Comparison of ENCODE assay signal across 3 cellular contexts in the genomic region with DNA sequence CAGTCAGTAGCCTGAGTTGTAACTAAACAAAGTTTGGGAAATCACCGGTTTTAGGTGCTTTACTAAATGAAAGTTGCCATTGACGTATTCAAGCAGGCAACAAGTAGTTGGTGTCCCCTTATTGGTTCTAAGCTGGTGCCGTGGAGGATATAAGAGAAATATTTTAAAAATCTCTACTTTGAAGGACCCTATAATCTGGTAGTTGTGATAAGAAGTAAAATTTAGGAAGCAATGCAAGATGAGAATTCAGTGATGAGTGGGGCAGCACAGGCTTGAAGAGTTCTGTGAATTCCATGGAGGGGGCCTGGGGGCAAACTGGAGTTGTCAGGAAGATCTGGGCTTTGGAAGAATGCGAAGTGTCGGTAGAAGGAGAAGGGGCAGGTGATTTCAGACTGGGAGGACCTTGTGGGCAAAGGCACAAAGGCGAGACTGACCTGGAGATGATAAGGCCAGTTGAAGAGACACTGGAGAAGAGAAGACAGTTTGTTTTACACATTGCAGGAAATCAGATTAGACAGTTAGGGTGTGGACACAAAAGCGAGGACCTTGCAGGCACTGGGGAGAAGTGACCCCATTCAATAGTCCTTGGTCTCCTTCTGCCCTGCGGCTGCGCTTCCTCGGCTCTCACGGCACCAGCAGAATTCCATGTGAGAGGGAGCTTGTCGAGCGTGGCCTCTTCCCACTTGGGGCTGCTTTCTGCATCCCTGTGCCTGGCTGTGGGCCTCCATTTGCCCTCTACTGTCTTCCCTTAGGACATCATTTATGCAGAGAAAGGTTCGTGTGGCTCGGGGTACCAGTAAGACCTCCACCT.
TF ChIP-seq lines count a peak whose summit lies in the region.

No MANE protein-coding gene starts in this region.

TF ChIP-seq in liver, 16 proteins besides CTCF, POLR2A, EP300 and RAD21:
- no peak for TF ChIP-seq YY1 (IDR thresholded peaks at IDR 0.05)
- no peak for TF ChIP-seq SP1 (IDR thresholded peaks at IDR 0.05)
- no peak for TF ChIP-seq TAF1 (conservative IDR thresholded peaks at IDR 0.05)
- TF ChIP-seq, protein P1, sequence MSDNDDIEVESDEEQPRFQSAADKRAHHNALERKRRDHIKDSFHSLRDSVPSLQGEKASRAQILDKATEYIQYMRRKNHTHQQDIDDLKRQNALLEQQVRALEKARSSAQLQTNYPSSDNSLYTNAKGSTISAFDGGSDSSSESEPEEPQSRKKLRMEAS (IDR thresholded peaks at IDR 0.05), result no peak
- TF ChIP-seq, protein P2, sequence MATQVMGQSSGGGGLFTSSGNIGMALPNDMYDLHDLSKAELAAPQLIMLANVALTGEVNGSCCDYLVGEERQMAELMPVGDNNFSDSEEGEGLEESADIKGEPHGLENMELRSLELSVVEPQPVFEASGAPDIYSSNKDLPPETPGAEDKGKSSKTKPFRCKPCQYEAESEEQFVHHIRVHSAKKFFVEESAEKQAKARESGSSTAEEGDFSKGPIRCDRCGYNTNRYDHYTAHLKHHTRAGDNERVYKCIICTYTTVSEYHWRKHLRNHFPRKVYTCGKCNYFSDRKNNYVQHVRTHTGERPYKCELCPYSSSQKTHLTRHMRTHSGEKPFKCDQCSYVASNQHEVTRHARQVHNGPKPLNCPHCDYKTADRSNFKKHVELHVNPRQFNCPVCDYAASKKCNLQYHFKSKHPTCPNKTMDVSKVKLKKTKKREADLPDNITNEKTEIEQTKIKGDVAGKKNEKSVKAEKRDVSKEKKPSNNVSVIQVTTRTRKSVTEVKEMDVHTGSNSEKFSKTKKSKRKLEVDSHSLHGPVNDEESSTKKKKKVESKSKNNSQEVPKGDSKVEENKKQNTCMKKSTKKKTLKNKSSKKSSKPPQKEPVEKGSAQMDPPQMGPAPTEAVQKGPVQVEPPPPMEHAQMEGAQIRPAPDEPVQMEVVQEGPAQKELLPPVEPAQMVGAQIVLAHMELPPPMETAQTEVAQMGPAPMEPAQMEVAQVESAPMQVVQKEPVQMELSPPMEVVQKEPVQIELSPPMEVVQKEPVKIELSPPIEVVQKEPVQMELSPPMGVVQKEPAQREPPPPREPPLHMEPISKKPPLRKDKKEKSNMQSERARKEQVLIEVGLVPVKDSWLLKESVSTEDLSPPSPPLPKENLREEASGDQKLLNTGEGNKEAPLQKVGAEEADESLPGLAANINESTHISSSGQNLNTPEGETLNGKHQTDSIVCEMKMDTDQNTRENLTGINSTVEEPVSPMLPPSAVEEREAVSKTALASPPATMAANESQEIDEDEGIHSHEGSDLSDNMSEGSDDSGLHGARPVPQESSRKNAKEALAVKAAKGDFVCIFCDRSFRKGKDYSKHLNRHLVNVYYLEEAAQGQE (IDR thresholded peaks at IDR 0.05), result no peak
- TF ChIP-seq, protein P3, sequence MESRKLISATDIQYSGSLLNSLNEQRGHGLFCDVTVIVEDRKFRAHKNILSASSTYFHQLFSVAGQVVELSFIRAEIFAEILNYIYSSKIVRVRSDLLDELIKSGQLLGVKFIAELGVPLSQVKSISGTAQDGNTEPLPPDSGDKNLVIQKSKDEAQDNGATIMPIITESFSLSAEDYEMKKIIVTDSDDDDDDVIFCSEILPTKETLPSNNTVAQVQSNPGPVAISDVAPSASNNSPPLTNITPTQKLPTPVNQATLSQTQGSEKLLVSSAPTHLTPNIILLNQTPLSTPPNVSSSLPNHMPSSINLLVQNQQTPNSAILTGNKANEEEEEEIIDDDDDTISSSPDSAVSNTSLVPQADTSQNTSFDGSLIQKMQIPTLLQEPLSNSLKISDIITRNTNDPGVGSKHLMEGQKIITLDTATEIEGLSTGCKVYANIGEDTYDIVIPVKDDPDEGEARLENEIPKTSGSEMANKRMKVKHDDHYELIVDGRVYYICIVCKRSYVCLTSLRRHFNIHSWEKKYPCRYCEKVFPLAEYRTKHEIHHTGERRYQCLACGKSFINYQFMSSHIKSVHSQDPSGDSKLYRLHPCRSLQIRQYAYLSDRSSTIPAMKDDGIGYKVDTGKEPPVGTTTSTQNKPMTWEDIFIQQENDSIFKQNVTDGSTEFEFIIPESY (IDR thresholded peaks at IDR 0.05), result no peak
- no peak for TF ChIP-seq NR2F2 (IDR thresholded peaks at IDR 0.05)
- TF ChIP-seq JUND (IDR thresholded peaks at IDR 0.05), result no peak
- TF ChIP-seq HNF4A (conservative IDR thresholded peaks at IDR 0.05), result no peak
- TF ChIP-seq, protein P4, sequence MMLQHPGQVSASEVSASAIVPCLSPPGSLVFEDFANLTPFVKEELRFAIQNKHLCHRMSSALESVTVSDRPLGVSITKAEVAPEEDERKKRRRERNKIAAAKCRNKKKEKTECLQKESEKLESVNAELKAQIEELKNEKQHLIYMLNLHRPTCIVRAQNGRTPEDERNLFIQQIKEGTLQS (IDR thresholded peaks at IDR 0.05), result no peak
- TF ChIP-seq GABPA (IDR thresholded peaks at IDR 0.05 in 1 of 2, conservative IDR thresholded peaks at IDR 0.05 in 1 of 2), result no peak
- TF ChIP-seq HNF4G (IDR thresholded peaks at IDR 0.05), result no peak
TF ChIP-seq in liver: peak in this region for 0.

TF ChIP-seq in HepG2, 621 proteins besides CTCF, POLR2A, EP300 and RAD21 (continues in another document):
- TF ChIP-seq, protein P5, sequence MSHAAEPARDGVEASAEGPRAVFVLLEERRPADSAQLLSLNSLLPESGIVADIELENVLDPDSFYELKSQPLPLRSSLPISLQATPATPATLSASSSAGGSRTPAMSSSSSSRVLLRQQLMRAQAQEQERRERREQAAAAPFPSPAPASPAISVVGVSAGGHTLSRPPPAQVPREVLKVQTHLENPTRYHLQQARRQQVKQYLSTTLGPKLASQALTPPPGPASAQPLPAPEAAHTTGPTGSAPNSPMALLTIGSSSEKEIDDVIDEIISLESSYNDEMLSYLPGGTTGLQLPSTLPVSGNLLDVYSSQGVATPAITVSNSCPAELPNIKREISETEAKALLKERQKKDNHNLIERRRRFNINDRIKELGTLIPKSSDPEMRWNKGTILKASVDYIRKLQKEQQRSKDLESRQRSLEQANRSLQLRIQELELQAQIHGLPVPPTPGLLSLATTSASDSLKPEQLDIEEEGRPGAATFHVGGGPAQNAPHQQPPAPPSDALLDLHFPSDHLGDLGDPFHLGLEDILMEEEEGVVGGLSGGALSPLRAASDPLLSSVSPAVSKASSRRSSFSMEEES (CRISPR knock-in tag; IDR thresholded peaks at IDR 0.05), result no peak
- TF ChIP-seq, protein P6, sequence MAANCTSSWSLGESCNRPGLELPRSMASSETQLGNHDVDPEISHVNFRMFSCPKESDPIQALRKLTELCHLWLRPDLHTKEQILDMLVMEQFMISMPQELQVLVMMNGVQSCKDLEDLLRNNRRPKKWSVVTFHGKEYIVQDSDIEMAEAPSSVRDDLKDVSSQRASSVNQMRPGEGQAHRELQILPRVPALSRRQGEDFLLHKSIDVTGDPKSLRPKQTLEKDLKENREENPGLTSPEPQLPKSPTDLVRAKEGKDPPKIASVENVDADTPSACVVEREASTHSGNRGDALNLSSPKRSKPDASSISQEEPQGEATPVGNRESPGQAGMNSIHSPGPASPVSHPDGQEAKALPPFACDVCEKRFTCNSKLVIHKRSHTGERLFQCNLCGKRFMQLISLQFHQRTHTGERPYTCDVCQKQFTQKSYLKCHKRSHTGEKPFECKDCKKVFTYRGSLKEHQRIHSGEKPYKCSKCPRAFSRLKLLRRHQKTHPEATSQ (CRISPR knock-in tag; IDR thresholded peaks at IDR 0.05; ENCODE audit: borderline replicate concordance), result no peak
- no peak for TF ChIP-seq RXRA (CRISPR knock-in tag; IDR thresholded peaks at IDR 0.05)
- no peak for TF ChIP-seq TCF7L2 (IDR thresholded peaks at IDR 0.05; ENCODE audit: low read depth, low read length)
- TF ChIP-seq BRD4 (CRISPR knock-in tag; IDR thresholded peaks at IDR 0.05), result no peak
- no peak for TF ChIP-seq SAP130 (CRISPR knock-in tag; IDR thresholded peaks at IDR 0.05; ENCODE audit: low read depth)
- no peak for TF ChIP-seq SIX1 (CRISPR knock-in tag; IDR thresholded peaks at IDR 0.05; ENCODE audit: borderline replicate concordance)
- no peak for TF ChIP-seq RFXANK (CRISPR knock-in tag; IDR thresholded peaks at IDR 0.05)
- TF ChIP-seq, protein P7, sequence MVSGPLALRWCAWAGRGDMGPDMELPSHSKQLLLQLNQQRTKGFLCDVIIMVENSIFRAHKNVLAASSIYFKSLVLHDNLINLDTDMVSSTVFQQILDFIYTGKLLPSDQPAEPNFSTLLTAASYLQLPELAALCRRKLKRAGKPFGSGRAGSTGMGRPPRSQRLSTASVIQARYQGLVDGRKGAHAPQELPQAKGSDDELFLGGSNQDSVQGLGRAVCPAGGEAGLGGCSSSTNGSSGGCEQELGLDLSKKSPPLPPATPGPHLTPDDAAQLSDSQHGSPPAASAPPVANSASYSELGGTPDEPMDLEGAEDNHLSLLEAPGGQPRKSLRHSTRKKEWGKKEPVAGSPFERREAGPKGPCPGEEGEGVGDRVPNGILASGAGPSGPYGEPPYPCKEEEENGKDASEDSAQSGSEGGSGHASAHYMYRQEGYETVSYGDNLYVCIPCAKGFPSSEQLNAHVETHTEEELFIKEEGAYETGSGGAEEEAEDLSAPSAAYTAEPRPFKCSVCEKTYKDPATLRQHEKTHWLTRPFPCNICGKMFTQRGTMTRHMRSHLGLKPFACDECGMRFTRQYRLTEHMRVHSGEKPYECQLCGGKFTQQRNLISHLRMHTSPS (CRISPR knock-in tag; IDR thresholded peaks at IDR 0.05; ENCODE audit: low read depth), result no peak
- no peak for TF ChIP-seq ZNF34 (CRISPR knock-in tag; IDR thresholded peaks at IDR 0.05; ENCODE audit: borderline replicate concordance)
- TF ChIP-seq HNRNPLL (IDR thresholded peaks at IDR 0.05; ENCODE audit: low read depth, low read length, poor library complexity, severe bottlenecking), result no peak
- TF ChIP-seq ZNF713 (CRISPR knock-in tag; IDR thresholded peaks at IDR 0.05), result no peak
- TF ChIP-seq NCOA2 (CRISPR knock-in tag; IDR thresholded peaks at IDR 0.05), result no peak
- TF ChIP-seq ZFP90 (CRISPR knock-in tag; IDR thresholded peaks at IDR 0.05; ENCODE audit: borderline replicate concordance), result no peak

TF ChIP-seq in WTC11, 78 proteins besides CTCF, POLR2A, EP300 and RAD21:
- TF ChIP-seq PRRX2 (CRISPR knock-in tag; IDR thresholded peaks at IDR 0.05), result no peak
- TF ChIP-seq, protein P8, sequence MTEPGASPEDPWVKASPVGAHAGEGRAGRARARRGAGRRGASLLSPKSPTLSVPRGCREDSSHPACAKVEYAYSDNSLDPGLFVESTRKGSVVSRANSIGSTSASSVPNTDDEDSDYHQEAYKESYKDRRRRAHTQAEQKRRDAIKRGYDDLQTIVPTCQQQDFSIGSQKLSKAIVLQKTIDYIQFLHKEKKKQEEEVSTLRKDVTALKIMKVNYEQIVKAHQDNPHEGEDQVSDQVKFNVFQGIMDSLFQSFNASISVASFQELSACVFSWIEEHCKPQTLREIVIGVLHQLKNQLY (CRISPR knock-in tag; IDR thresholded peaks at IDR 0.05), result no peak
- no peak for TF ChIP-seq SOX15 (CRISPR knock-in tag; IDR thresholded peaks at IDR 0.05)
- no peak for TF ChIP-seq ZNF219 (CRISPR knock-in tag; IDR thresholded peaks at IDR 0.05; ENCODE audit: borderline replicate concordance)
- TF ChIP-seq, protein P9, sequence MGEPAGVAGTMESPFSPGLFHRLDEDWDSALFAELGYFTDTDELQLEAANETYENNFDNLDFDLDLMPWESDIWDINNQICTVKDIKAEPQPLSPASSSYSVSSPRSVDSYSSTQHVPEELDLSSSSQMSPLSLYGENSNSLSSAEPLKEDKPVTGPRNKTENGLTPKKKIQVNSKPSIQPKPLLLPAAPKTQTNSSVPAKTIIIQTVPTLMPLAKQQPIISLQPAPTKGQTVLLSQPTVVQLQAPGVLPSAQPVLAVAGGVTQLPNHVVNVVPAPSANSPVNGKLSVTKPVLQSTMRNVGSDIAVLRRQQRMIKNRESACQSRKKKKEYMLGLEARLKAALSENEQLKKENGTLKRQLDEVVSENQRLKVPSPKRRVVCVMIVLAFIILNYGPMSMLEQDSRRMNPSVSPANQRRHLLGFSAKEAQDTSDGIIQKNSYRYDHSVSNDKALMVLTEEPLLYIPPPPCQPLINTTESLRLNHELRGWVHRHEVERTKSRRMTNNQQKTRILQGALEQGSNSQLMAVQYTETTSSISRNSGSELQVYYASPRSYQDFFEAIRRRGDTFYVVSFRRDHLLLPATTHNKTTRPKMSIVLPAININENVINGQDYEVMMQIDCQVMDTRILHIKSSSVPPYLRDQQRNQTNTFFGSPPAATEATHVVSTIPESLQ (CRISPR knock-in tag; IDR thresholded peaks at IDR 0.05), result no peak
- TF ChIP-seq MYBL2 (CRISPR knock-in tag; IDR thresholded peaks at IDR 0.05), result no peak
- TF ChIP-seq FOXJ3 (CRISPR knock-in tag; IDR thresholded peaks at IDR 0.05; ENCODE audit: borderline replicate concordance), result no peak
- TF ChIP-seq SMAD4 (CRISPR knock-in tag; IDR thresholded peaks at IDR 0.05), result no peak
